ENCODE assay signal across 8 cellular contexts in the genomic region with DNA sequence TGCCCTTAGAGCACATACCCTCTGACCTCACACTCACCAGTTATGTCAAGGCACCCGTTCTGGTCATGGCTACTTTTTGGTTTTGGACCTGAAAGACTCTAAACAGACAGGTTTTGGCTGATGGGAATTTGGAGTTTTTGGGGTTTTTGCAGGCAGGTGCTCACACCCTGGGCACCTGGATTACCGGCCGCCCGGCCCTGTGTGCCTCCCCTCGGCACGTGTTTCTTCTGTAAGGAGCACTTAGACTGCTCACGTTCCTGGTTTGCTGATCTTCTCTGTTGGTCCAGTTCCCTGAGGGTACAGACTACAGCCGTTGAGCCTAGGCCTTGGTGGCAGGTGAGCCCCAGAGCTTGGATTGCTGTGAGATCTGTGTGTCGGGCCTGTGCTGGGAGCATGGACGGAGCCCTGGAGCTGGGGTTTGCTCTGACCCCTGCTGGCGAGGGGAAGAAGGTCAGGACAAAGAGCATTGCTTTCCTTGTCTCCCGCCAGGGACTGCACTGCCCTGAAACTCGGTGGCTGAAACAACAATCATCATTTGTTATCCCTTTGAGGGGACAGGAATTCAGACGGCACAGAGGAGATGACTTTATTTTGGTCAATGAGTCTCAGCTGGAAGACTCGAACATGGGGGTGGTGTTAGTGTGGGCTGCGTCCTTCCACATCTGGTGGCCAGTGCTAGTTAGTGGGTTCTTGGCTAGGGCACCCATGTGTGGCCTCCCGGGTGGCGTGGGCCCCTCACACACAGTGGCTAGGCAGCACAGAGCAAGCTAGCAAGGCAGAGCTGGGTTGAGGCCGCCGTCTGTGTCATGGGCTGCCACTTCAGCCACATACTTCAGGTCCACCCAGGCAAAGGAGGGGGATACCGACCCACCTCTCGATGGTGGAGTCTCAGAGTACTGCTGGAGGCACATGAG.
DNase-seq lines count a peak whose midpoint lies in the region; ATAC-seq and TF ChIP-seq lines count a peak whose summit lies in the region.

No MANE protein-coding gene starts in this region.

- H3K4me3 ChIP-seq in dorsolateral prefrontal cortex (peak overlapping the region in 2 of 59 donors; percentile 18 to 26), lower lobe of right lung (no peak overlapping the region), uterus (no peak overlapping the region)

- TF ChIP-seq CTCF in dorsolateral prefrontal cortex (IDR thresholded peaks at IDR 0.05 in 54 of 56, conservative IDR thresholded peaks at IDR 0.05 in 2 of 56; ENCODE audit: low read depth in 1 of 56, partially characterized antibody in 56 of 56) (peak; percentile 22 to 90 (median 76)), lower lobe of right lung (IDR thresholded peaks at IDR 0.05) (peak; percentile 69), uterus (IDR thresholded peaks at IDR 0.05) (peak; percentile 12 to 49 (median 32)), omental fat pad (IDR thresholded peaks at IDR 0.05) (no peak)

- peak; percentile 82 for ATAC-seq in lower lobe of right lung
- ATAC-seq in omental fat pad (ENCODE audit: low FRiP score), result no peak
- no peak for ATAC-seq in GM19463 (IDR thresholded peaks at IDR 0.05; ENCODE audit: unreplicated experiment)

- TF ChIP-seq POLR2A in uterus (IDR thresholded peaks at IDR 0.05), result no peak

- peak; percentile 49 for DNase-seq in NCI-H510A treated with DMSO at 0.1 percent for 48 hours (lab: John Stamatoyannopoulos, UW)
- no peak for DNase-seq in NCI-H510A (lab: John Stamatoyannopoulos, UW)
- DNase-seq in NCI-H526 treated with DMSO at 0.1 percent for 48 hours (lab: John Stamatoyannopoulos, UW), result peak; percentile 26
- DNase-seq in dorsolateral prefrontal cortex, result peak in 9 of 10 donors; percentile 41 to 80 (median 68)
- DNase-seq in lower lobe of right lung, result peak; percentile 70
- DNase-seq in uterus, result peak in 1 of 2 donors; percentile 35
- no peak for DNase-seq in omental fat pad (ENCODE audit: low spot score)

- H3K4me1 ChIP-seq in lower lobe of right lung (peaks cover 45% of the 10 kb centered on the region), uterus (peaks cover 5 to 6% of the 10 kb centered on the region in 2 donors)

- H3K27me3 ChIP-seq in dorsolateral prefrontal cortex (no peaks in the 10 kb centered on the region), lower lobe of right lung (ENCODE audit: low read depth) (no peaks in the 10 kb centered on the region), uterus (no peaks in the 10 kb centered on the region)

- H3K27ac ChIP-seq in dorsolateral prefrontal cortex, result peak overlapping the region in 45 of 59 donors; percentile 1 to 81 (median 63)
- H3K27ac ChIP-seq in lower lobe of right lung, result no peak overlapping the region
- no peak overlapping the region for H3K27ac ChIP-seq in uterus

- intact Hi-C loops in dorsolateral prefrontal cortex (cut with DNase I), result loop anchor here in 1 of 2 donors (2.0 to 10.0 kb wide), 3 partner anchors 22 to 140 kb away; a partner anchor contains a TSS
- intact Hi-C loops in lower lobe of right lung (cut with DNase I), result no loop called here
- intact Hi-C loops in uterus (cut with DNase I; ENCODE audit: low total_unique reads), result no loop called here

- H3K9me3 ChIP-seq in lower lobe of right lung (no peaks in the 10 kb centered on the region), uterus (no peaks in the 10 kb centered on the region)

- H3K36me3 ChIP-seq in lower lobe of right lung (no peaks in the 10 kb centered on the region), uterus (no peaks in the 10 kb centered on the region)

Comparison
In these comparisons a context has a peak if more than half of its experiments do, and no peak if none do; other contexts are left out.
1. DNase-seq: peak in NCI-H510A treated with DMSO at 0.1 percent for 48 hours (single experiment), NCI-H526 treated with DMSO at 0.1 percent for 48 hours (single experiment), dorsolateral prefrontal cortex (9 of 10) and lower lobe of right lung (single experiment); none in NCI-H510A (single experiment) and omental fat pad (single experiment).
2. H3K27ac ChIP-seq: peak in dorsolateral prefrontal cortex (45 of 59); none in lower lobe of right lung (single experiment) and uterus (0 of 2).
3. CTCF ChIP-seq: peak in dorsolateral prefrontal cortex (56 of 56), lower lobe of right lung (single experiment) and uterus (4 of 4); none in omental fat pad (0 of 3).
4. ATAC-seq: peak in lower lobe of right lung (2 of 2); none in omental fat pad (single experiment) and GM19463 (single experiment).